ENCODE assay signal across 1 cellular context in genomic region chr14:90409209-90409730, GRCh38.
TF ChIP-seq lines count a peak whose summit lies in the region.

No MANE protein-coding gene starts in this region.

TF ChIP-seq in HEK293, 187 proteins besides CTCF, POLR2A, EP300 and RAD21 (continued from another document and continues in another):
- no peak for TF ChIP-seq ZNF704 (tag by site-specific recombination; IDR thresholded peaks at IDR 0.05)
- peak; percentile 58; the same call in 1 of the 2 replicates for TF ChIP-seq KLF17 (tag by site-specific recombination; IDR thresholded peaks at IDR 0.05)
- TF ChIP-seq ZBTB8A (tag by site-specific recombination; IDR thresholded peaks at IDR 0.05): peak; percentile 76
- TF ChIP-seq ZNF701 (tag by site-specific recombination; IDR thresholded peaks at IDR 0.05): no peak
- TF ChIP-seq ZNF324 (tag by site-specific recombination; IDR thresholded peaks at IDR 0.05): no peak; the same call in 1 of the 2 replicates
- no peak for TF ChIP-seq ZFP69B (tag by site-specific recombination; IDR thresholded peaks at IDR 0.05)
- TF ChIP-seq ZNF785 (tag by site-specific recombination; IDR thresholded peaks at IDR 0.05): no peak
- peak; percentile 77 for TF ChIP-seq ZNF398 (tag by site-specific recombination; IDR thresholded peaks at IDR 0.05)
- TF ChIP-seq SETDB1 (IDR thresholded peaks at IDR 0.05; ENCODE audit: insufficient read length, low read length): no peak
- TF ChIP-seq ZNF140 (tag by site-specific recombination; IDR thresholded peaks at IDR 0.05): no peak
- TF ChIP-seq ZFHX2 (tag by site-specific recombination; conservative IDR thresholded peaks at IDR 0.05): peak; percentile 74
- TF ChIP-seq ZNF16 (tag by site-specific recombination; IDR thresholded peaks at IDR 0.05; ENCODE audit: low read depth): no peak
- peak; percentile 75 for TF ChIP-seq KLF10 (tag by site-specific recombination; IDR thresholded peaks at IDR 0.05)
- TF ChIP-seq ELK4 (IDR thresholded peaks at IDR 0.05; ENCODE audit: borderline replicate concordance, low read depth, low read length): no peak
- no peak for TF ChIP-seq ZNF654 (tag by site-specific recombination; IDR thresholded peaks at IDR 0.05; ENCODE audit: low read depth)
- no peak for TF ChIP-seq ZNF239 (tag by site-specific recombination; IDR thresholded peaks at IDR 0.05)
- TF ChIP-seq HOXA7 (CRISPR knock-in tag; IDR thresholded peaks at IDR 0.05; ENCODE audit: borderline replicate concordance): no peak
- TF ChIP-seq SP2 (tag by site-specific recombination; IDR thresholded peaks at IDR 0.05): peak; percentile 41
- no peak for TF ChIP-seq ZBTB49 (tag by site-specific recombination; IDR thresholded peaks at IDR 0.05; ENCODE audit: low read depth)
- no peak for TF ChIP-seq ZNF791 (tag by site-specific recombination; IDR thresholded peaks at IDR 0.05)
- TF ChIP-seq ZNF518A (tag by site-specific recombination; conservative IDR thresholded peaks at IDR 0.05; ENCODE audit: low read depth): peak; percentile 33; the same call in 1 of the 2 replicates
- TF ChIP-seq ZNF433 (tag by site-specific recombination; IDR thresholded peaks at IDR 0.05; ENCODE audit: low read depth): no peak
- TF ChIP-seq ZNF223 (tag by site-specific recombination; IDR thresholded peaks at IDR 0.05): no peak
- TF ChIP-seq ZNF202 (tag by site-specific recombination; IDR thresholded peaks at IDR 0.05; ENCODE audit: borderline replicate concordance): no peak
- peak; percentile 98 for TF ChIP-seq ZNF660 (tag by site-specific recombination; IDR thresholded peaks at IDR 0.05)
- TF ChIP-seq ZNF366 (tag by site-specific recombination; conservative IDR thresholded peaks at IDR 0.05): peak; percentile 84
- TF ChIP-seq ZNF707 (tag by site-specific recombination; IDR thresholded peaks at IDR 0.05): no peak
- TF ChIP-seq MEIS1 (CRISPR knock-in tag; IDR thresholded peaks at IDR 0.05; ENCODE audit: borderline replicate concordance): no peak
- TF ChIP-seq ZBTB7A (tag by site-specific recombination; IDR thresholded peaks at IDR 0.05; ENCODE audit: low read depth): no peak
- no peak for TF ChIP-seq ZNF155 (tag by site-specific recombination; IDR thresholded peaks at IDR 0.05)
- no peak; the same call in 1 of the 2 replicates for TF ChIP-seq ZNF610 (tag by site-specific recombination; IDR thresholded peaks at IDR 0.05; ENCODE audit: borderline replicate concordance)
- peak; percentile 35; the same call in 1 of the 2 replicates for TF ChIP-seq SP3 (tag by site-specific recombination; IDR thresholded peaks at IDR 0.05)
- TF ChIP-seq ZNF350 (tag by site-specific recombination; IDR thresholded peaks at IDR 0.05): no peak
- TF ChIP-seq REST (tag by site-specific recombination; IDR thresholded peaks at IDR 0.05): no peak
- TF ChIP-seq PRDM4 (tag by site-specific recombination; IDR thresholded peaks at IDR 0.05): peak; percentile 60; the same call in 1 of the 2 replicates
- TF ChIP-seq ZNF114 (tag by site-specific recombination; IDR thresholded peaks at IDR 0.05): no peak
- TF ChIP-seq ZNF292 (tag by site-specific recombination; IDR thresholded peaks at IDR 0.05; ENCODE audit: borderline replicate concordance, low read depth): no peak
- TF ChIP-seq ZXDB (tag by site-specific recombination; IDR thresholded peaks at IDR 0.05): peak; percentile 78
- TF ChIP-seq ZNF26 (tag by site-specific recombination; IDR thresholded peaks at IDR 0.05): no peak
- TF ChIP-seq ZNF211 (tag by site-specific recombination; IDR thresholded peaks at IDR 0.05; ENCODE audit: low read depth): no peak
- no peak for TF ChIP-seq ZNF248 (tag by site-specific recombination; IDR thresholded peaks at IDR 0.05)
- TF ChIP-seq ZNF548 (tag by site-specific recombination; IDR thresholded peaks at IDR 0.05): no peak
- TF ChIP-seq ZEB2 (tag by site-specific recombination; IDR thresholded peaks at IDR 0.05): peak; percentile 90
